ENCODE assay signal across 9 cellular contexts in genomic region chr7:4753610-4754432, GRCh38. TPM values are rescaled to one million over a fixed set of nuclear protein-coding genes. Genes with fewer than 3 reads are reported as not detected.
DNase-seq lines count a peak whose midpoint lies in the region; ATAC-seq, FAIRE-seq and TF ChIP-seq lines count a peak whose summit lies in the region.
"Had no signal": no experiment of that assay in that cellular context is flagged by ENCODE, and none has a peak within 500 bp of the region (broad histone marks: within the 10 kb centered on the region; RNA-seq: fewer than 3 reads in every experiment).

No MANE protein-coding gene starts in this region.

- H3K27me3 ChIP-seq in bronchial epithelial cell (ENCODE audit: control insufficient read depth, insufficient read depth, low read length): no peaks in the 10 kb centered on the region

- DNase-seq in NCI-H1105 treated with DMSO at 0.1 percent for 48 hours (lab: John Stamatoyannopoulos, UW) (peak; percentile 24), NCI-H1105 (lab: John Stamatoyannopoulos, UW) (no peak), NCI-H1694 treated with DMSO at 0.1 percent for 48 hours (lab: John Stamatoyannopoulos, UW) (peak; percentile 26), bronchial epithelial cell (ENCODE audit: low read depth) (peak; percentile 53), left lobe of liver (ENCODE audit: low spot score) (peak; percentile 83)
- peak; percentile 86 for DNase-seq in stimulated activated CD4-positive, alpha-beta T cell treated with anti-CD3 and anti-CD28 coated beads, Interleukin-4, amount 100 ng/mL, for 24 hours

- H3K4me3 ChIP-seq in bronchial epithelial cell (ENCODE audit: low read depth, low read length): no peak overlapping the region
- H3K4me3 ChIP-seq: skin epidermis had no signal

- ATAC-seq in HG02623 (IDR thresholded peaks at IDR 0.05; ENCODE audit: unreplicated experiment) (peak; percentile 83), left lobe of liver (peak; percentile 95)
- ATAC-seq in activated CD4-positive, CD25-positive, alpha-beta regulatory T cell treated with anti-CD3 and anti-CD28 coated beads, Interleukin-2, amount 50 U/mL, for 24 hours: peak; percentile 92 to 99

- TF ChIP-seq CTCF in bronchial epithelial cell (IDR thresholded peaks at IDR 0.05; ENCODE audit: insufficient read depth, low read length, severe bottlenecking): peak; percentile 96

- peaks cover 36% of the 10 kb centered on the region for H3K36me3 ChIP-seq in bronchial epithelial cell (ENCODE audit: control insufficient read depth, insufficient read depth, low read length)

- no peak for FAIRE-seq in bronchial epithelial cell (lab: Jason Lieb, UNC)

RNA-seq across cellular contexts. Expression of gene AP5Z1, which starts 21.6 kb away (rescaled TPM):
- 24.5 and 25.5 TPM in 2 replicates for total RNA-seq in bronchial epithelial cell
- total RNA-seq in left lobe of liver: 13.2 TPM
